In genomic region chr16:16185095-16185494, GRCh38 we compare ENCODE assay signal across 7 cellular contexts. TPM values are rescaled to one million over a fixed set of nuclear protein-coding genes. Genes with fewer than 3 reads are reported as not detected.
"Had no signal": no experiment of that assay in that cellular context is flagged by ENCODE, and none has a peak within 500 bp of the region (broad histone marks: within the 10 kb centered on the region; RNA-seq: fewer than 3 reads in every experiment).

No MANE protein-coding gene starts in this region.

- H3K4me3 Mint-ChIP-seq: IgD-negative memory B cell had no signal

- H3K27ac Mint-ChIP-seq: IgD-negative memory B cell had no signal

- H3K9me3 Mint-ChIP-seq: IgD-negative memory B cell had no signal

- DNase-seq: IMR-90, KBM-7, KG1 had no signal

- H3K27ac ChIP-seq: HL-60 had no signal

- FAIRE-seq: HTR-8/SVneo had no signal

RNA-seq across cellular contexts. Expression of gene ABCC6, which starts 38.2 kb away (rescaled TPM):
- total RNA-seq: HT1080 had no signal
- polyA plus RNA-seq: IgD-negative memory B cell had no signal
